In the genomic region with DNA sequence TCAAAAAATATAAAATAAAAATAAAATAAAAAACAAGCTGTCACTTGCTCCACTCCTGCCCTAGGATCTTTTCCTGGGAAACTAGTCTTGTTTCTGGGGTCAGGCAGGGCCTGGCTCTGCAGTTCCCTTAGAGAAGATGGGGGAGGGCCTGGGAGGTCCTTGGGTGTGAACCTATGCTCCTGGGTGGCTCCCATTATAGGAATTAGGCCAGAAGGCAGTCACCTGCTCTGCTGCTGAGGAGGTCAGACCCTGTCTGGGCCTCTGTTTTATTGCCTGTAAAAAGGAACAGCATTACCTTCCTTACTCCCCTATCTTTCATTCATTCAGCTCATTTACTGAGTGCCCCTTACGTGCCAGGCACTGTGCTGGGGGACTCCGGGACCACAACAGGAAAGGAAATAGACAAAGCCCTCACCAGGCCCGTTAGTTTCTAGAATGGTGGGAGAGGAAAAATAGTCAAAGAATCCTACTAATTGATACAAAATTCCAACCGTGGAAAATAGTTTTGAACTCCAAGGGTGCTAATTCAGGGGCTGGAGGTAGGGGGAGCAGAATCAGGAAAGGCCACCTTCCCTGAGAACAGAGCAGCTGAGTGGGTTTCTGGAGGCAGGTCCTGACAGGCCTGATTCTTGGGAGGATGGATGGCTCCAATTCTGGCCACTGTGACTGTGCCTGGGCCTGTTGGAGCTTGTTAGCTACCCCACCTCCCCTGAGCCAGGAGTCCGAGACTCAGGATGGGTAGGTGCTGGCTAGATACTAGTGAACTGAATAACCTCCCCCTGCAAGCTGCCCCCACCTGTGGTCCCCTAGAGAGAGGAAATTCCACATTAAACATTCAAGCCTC, we compare ENCODE assay signal across 12 cellular contexts. TPM values are rescaled to one million over a fixed set of nuclear protein-coding genes. Genes with fewer than 3 reads are reported as not detected.
DNase-seq lines count a peak whose midpoint lies in the region; ATAC-seq and TF ChIP-seq lines count a peak whose summit lies in the region.
"Had no signal": no experiment of that assay in that cellular context is flagged by ENCODE, and none has a peak within 500 bp of the region (broad histone marks: within the 10 kb centered on the region; RNA-seq: fewer than 3 reads in every experiment).

No MANE protein-coding gene starts in this region.

- POLR2A ChIA-PET in A673 (lab: Charles Lee; ENCODE audit: low non-redundant PET), result no interaction called here

- intact Hi-C loops in A673 (cut with micrococcal nuclease; ENCODE audit: unreplicated experiment), result no loop called here

- H3K27me3 Mint-ChIP-seq in GM23338 (ENCODE audit: insufficient read depth, low read depth, poor library complexity), result peaks cover 23% of the 10 kb centered on the region

- CTCF ChIA-PET in A673 (lab: Charles Lee), result no interaction called here

- no peaks in the 10 kb centered on the region for H3K9me2 ChIP-seq in GM23338 (ENCODE audit: insufficient read depth)

- H3K4me1 Mint-ChIP-seq in GM23338, result peaks cover 70% of the 10 kb centered on the region

- H3K79me2 ChIP-seq in GM23338 (replicated peaks; ENCODE audit: insufficient read depth), result no peaks in the 10 kb centered on the region

- H3K4me1 ChIP-seq in A673 (ENCODE audit: insufficient read depth, low read length, poor library complexity, severe bottlenecking), result peaks cover 7% of the 10 kb centered on the region
- H3K4me1 ChIP-seq in GM23338 (ENCODE audit: insufficient read depth), result peaks cover 75% of the 10 kb centered on the region

- H3K4me3 Mint-ChIP-seq in GM23338, result peak overlapping the region; percentile 39

- no peak overlapping the region for H2AFZ ChIP-seq in GM23338

- peak; percentile 24 for TF ChIP-seq CTCF in A673 (conservative IDR thresholded peaks at IDR 0.05; ENCODE audit: low read depth, low read length)
- TF ChIP-seq CTCF in GM23338 (conservative IDR thresholded peaks at IDR 0.05; ENCODE audit: low read depth in 2 of 2), result peak; percentile 31 to 43; a peak in 3 of 4 replicates

- ATAC-seq in GM23338 (peak; percentile 46), GM18505 (IDR thresholded peaks at IDR 0.05; ENCODE audit: unreplicated experiment) (no peak)

- H3K27ac Mint-ChIP-seq in GM23338, result peak overlapping the region; percentile 74

- no TSS peak for BruUV-seq in A673 (replicated peaks; lab: Mats Ljungman, UMichigan)

- no peaks in the 10 kb centered on the region for H4K20me1 ChIP-seq in GM23338 (replicated peaks; ENCODE audit: insufficient read depth)
- H4K20me1 ChIP-seq: BLaER1 had no signal

- no peak for TF ChIP-seq POLR2A in GM18505 (IDR thresholded peaks at IDR 0.05; ENCODE audit: borderline replicate concordance, extremely low read depth, insufficient read depth, insufficient read length)

- H3K36me3 Mint-ChIP-seq in GM23338 (ENCODE audit: low read depth), result peaks cover 9% of the 10 kb centered on the region; the same call in 1 of the 3 replicates

- no peak overlapping the region for H3K4me3 ChIP-seq in A673 (ENCODE audit: low read depth, low read length, poor library complexity, severe bottlenecking)
- peak overlapping the region; percentile 4; the same call in 1 of the 2 replicates for H3K4me3 ChIP-seq in GM23338

- peak overlapping the region; percentile 92 for H3K4me2 ChIP-seq in GM23338

- H3K27ac ChIP-seq in A673 (ENCODE audit: low read depth, low read length, poor library complexity, severe bottlenecking) (no peak overlapping the region), GM23338 (ENCODE audit: low read depth) (peak overlapping the region; percentile 86)
- H3K27ac ChIP-seq: BLaER1, KMS-11, neutrophil had no signal

- DNase-seq in A673 (ENCODE audit: low spot score) (peak; percentile 24), GM23338 (ENCODE audit: low spot score) (peak; percentile 68), NCI-H526 treated with DMSO at 0.1 percent for 48 hours (lab: John Stamatoyannopoulos, UW) (peak; percentile 50), glomerular visceral epithelial cell (ENCODE audit: extremely low spot score) (peak; percentile 42), GF-D8 (lab: John Stamatoyannopoulos, UW) (no peak), NOMO-1 (lab: John Stamatoyannopoulos, UW; ENCODE audit: unreplicated experiment in 2 of 2) (no peak)
- DNase-seq in activated CD4-positive, alpha-beta T cell treated with anti-CD3 and anti-CD28 coated beads for 4 hours, result no peak
- DNase-seq: activated gamma-delta T cell had no signal

- no peaks in the 10 kb centered on the region for H3K36me3 ChIP-seq in A673 (ENCODE audit: insufficient read depth, low read length, poor library complexity, severe bottlenecking)
- H3K36me3 ChIP-seq in GM23338 (ENCODE audit: insufficient read depth), result no peaks in the 10 kb centered on the region
- H3K36me3 ChIP-seq: BLaER1, neutrophil had no signal

- H3K9me3 ChIP-seq in A673 (ENCODE audit: low read depth, low read length, poor library complexity, severe bottlenecking), result no peaks in the 10 kb centered on the region
- H3K9me3 ChIP-seq: BLaER1, neutrophil had no signal

- no peaks in the 10 kb centered on the region; the same call in 2 of the 3 replicates for H3K9me3 Mint-ChIP-seq in GM23338

- peaks cover 17% of the 10 kb centered on the region for H3F3A ChIP-seq in GM23338 (replicated peaks; ENCODE audit: low read depth)

- no peaks in the 10 kb centered on the region for H3K27me3 ChIP-seq in A673 (replicated peaks; ENCODE audit: insufficient read depth, low read depth, low read length, poor library complexity)
- peaks cover 16% of the 10 kb centered on the region for H3K27me3 ChIP-seq in GM23338 (ENCODE audit: insufficient read depth)
- H3K27me3 ChIP-seq: BLaER1 had no signal

TF ChIP-seq in GM23338, 12 proteins besides CTCF, POLR2A, EP300 and RAD21 (continues in another document):
- TF ChIP-seq JUNB (IDR thresholded peaks at IDR 0.05; ENCODE audit: unreplicated experiment) (no peak), STAT1 (IDR thresholded peaks at IDR 0.05; ENCODE audit: unreplicated experiment) (no peak), POLR2AphosphoS5 (IDR thresholded peaks at IDR 0.05; ENCODE audit: low read depth) (no peak; the same call in 1 of the 2 replicates), EZH2phosphoT487 (IDR thresholded peaks at IDR 0.05; ENCODE audit: unreplicated experiment) (no peak)
- TF ChIP-seq, protein P1, sequence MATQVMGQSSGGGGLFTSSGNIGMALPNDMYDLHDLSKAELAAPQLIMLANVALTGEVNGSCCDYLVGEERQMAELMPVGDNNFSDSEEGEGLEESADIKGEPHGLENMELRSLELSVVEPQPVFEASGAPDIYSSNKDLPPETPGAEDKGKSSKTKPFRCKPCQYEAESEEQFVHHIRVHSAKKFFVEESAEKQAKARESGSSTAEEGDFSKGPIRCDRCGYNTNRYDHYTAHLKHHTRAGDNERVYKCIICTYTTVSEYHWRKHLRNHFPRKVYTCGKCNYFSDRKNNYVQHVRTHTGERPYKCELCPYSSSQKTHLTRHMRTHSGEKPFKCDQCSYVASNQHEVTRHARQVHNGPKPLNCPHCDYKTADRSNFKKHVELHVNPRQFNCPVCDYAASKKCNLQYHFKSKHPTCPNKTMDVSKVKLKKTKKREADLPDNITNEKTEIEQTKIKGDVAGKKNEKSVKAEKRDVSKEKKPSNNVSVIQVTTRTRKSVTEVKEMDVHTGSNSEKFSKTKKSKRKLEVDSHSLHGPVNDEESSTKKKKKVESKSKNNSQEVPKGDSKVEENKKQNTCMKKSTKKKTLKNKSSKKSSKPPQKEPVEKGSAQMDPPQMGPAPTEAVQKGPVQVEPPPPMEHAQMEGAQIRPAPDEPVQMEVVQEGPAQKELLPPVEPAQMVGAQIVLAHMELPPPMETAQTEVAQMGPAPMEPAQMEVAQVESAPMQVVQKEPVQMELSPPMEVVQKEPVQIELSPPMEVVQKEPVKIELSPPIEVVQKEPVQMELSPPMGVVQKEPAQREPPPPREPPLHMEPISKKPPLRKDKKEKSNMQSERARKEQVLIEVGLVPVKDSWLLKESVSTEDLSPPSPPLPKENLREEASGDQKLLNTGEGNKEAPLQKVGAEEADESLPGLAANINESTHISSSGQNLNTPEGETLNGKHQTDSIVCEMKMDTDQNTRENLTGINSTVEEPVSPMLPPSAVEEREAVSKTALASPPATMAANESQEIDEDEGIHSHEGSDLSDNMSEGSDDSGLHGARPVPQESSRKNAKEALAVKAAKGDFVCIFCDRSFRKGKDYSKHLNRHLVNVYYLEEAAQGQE (IDR thresholded peaks at IDR 0.05; ENCODE audit: unreplicated experiment), result no peak
- TF ChIP-seq, protein P2, sequence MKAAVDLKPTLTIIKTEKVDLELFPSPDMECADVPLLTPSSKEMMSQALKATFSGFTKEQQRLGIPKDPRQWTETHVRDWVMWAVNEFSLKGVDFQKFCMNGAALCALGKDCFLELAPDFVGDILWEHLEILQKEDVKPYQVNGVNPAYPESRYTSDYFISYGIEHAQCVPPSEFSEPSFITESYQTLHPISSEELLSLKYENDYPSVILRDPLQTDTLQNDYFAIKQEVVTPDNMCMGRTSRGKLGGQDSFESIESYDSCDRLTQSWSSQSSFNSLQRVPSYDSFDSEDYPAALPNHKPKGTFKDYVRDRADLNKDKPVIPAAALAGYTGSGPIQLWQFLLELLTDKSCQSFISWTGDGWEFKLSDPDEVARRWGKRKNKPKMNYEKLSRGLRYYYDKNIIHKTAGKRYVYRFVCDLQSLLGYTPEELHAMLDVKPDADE (IDR thresholded peaks at IDR 0.05), result peak; percentile 45; the same call in 1 of the 2 replicates

RNA-seq across cellular contexts. Expression of a gene that starts 1.3 kb away (rescaled TPM):
- 4.4 and 6.4 TPM in 2 replicates for total RNA-seq in A673 (2021)
- total RNA-seq in GM23338 (2014; rRNA removed; shearing (Covaris generic)), result 12.5 and 12.7 TPM in 2 replicates
- polyA plus RNA-seq in GM23338 (2016; fragmentation: Nextera tagmentation; extraction: Ambion mirVana), result 3.3 TPM in 2 replicates

RNA-seq across cellular contexts. Expression of a gene that starts 35.9 kb away (rescaled TPM):
- 37.7 and 47.1 TPM in 2 replicates for total RNA-seq in A673 (2021)
- 10.4 and 15.3 TPM in 2 replicates for total RNA-seq in GM23338 (2014; rRNA removed; shearing (Covaris generic))
- polyA plus RNA-seq in GM23338 (2016; fragmentation: Nextera tagmentation; extraction: Ambion mirVana), result 0.89 and 1.4 TPM in 2 replicates

RNA-seq across cellular contexts. Expression of a gene that starts 37.2 kb away (rescaled TPM):
- 0.26 TPM in 1 of 2 replicates, not detected in the other for total RNA-seq in A673 (2021)
- 0.35 TPM in 1 of 2 replicates, not detected in the other for total RNA-seq in GM23338 (2014; rRNA removed; shearing (Covaris generic))
- 0.16 and 0.17 TPM in 2 replicates for polyA plus RNA-seq in GM23338 (2016; fragmentation: Nextera tagmentation; extraction: Ambion mirVana)

RNA-seq across cellular contexts. Expression of a gene that starts 42.4 kb away (rescaled TPM):
- total RNA-seq in A673 (2021), result not detected in 2 replicates
- not detected in 2 replicates for total RNA-seq in GM23338 (2014; rRNA removed; shearing (Covaris generic))
- not detected in 2 replicates for polyA plus RNA-seq in GM23338 (2016; fragmentation: Nextera tagmentation; extraction: Ambion mirVana)

RNA-seq across cellular contexts. Expression of a gene that starts 50.0 kb away (rescaled TPM):
- 115 TPM in 2 replicates for total RNA-seq in A673 (2021)
- total RNA-seq in GM23338 (2014; rRNA removed; shearing (Covaris generic)), result 70.6 and 77.1 TPM in 2 replicates
- polyA plus RNA-seq in GM23338 (2016; fragmentation: Nextera tagmentation; extraction: Ambion mirVana), result 40.7 and 45.7 TPM in 2 replicates

Comparison
In these comparisons a context has a peak if more than half of its experiments do, and no peak if none do; other contexts are left out.
1. DNase-seq: peak in A673 (single experiment), GM23338 (single experiment), NCI-H526 treated with DMSO at 0.1 percent for 48 hours (single experiment) and glomerular visceral epithelial cell (single experiment); none in GF-D8 (single experiment), NOMO-1 (0 of 2) and activated CD4-positive, alpha-beta T cell treated with anti-CD3 and anti-CD28 coated beads for 4 hours (0 of 2).